ENCODE assay signal across 8 cellular contexts in genomic region chr3:196867155-196867506, GRCh38. TPM values are rescaled to one million over a fixed set of nuclear protein-coding genes. Genes with fewer than 3 reads are reported as not detected.
DNase-seq lines count a peak whose midpoint lies in the region; ATAC-seq and TF ChIP-seq lines count a peak whose summit lies in the region.

No MANE protein-coding gene starts in this region.

- H3K27me3 ChIP-seq in heart right ventricle: no peaks in the 10 kb centered on the region

- DNase-seq in heart right ventricle: no peak
- DNase-seq in left cardiac atrium: no peak
- DNase-seq in activated naive CD8-positive, alpha-beta T cell treated with anti-CD3 and anti-CD28 coated beads, Interleukin-2, amount 50 U/mL, for 24 hours: no peak
- DNase-seq in lower leg skin (ENCODE audit: low spot score in 2 of 2): no peak
- no peak for DNase-seq in hippocampal formation (lab: John Stamatoyannopoulos, UW)

- H3K27ac Mint-ChIP-seq in activated naive CD8-positive, alpha-beta T cell treated with anti-CD3 and anti-CD28 coated beads, Interleukin-2, amount 50 U/mL, for 24 hours: peak overlapping the region; percentile 92

- peak overlapping the region; percentile 83 to 98 (median 94) for H3K27ac ChIP-seq in heart right ventricle
- H3K27ac ChIP-seq in urinary bladder (ENCODE audit: low read depth): peak overlapping the region; percentile 95

- peaks cover 0 to 11% (median 5%) of the 10 kb centered on the region in 9 donors for H3K36me3 ChIP-seq in heart right ventricle
- H3K36me3 ChIP-seq in urinary bladder (ENCODE audit: insufficient read depth): no peaks in the 10 kb centered on the region

- H3K27me3 Mint-ChIP-seq in activated naive CD8-positive, alpha-beta T cell treated with anti-CD3 and anti-CD28 coated beads, Interleukin-2, amount 50 U/mL, for 24 hours: no peaks in the 10 kb centered on the region

- H3K4me1 Mint-ChIP-seq in activated naive CD8-positive, alpha-beta T cell treated with anti-CD3 and anti-CD28 coated beads, Interleukin-2, amount 50 U/mL, for 24 hours: peaks cover 29% of the 10 kb centered on the region

- H3K9me3 Mint-ChIP-seq in activated naive CD8-positive, alpha-beta T cell treated with anti-CD3 and anti-CD28 coated beads, Interleukin-2, amount 50 U/mL, for 24 hours: peaks cover 5% of the 10 kb centered on the region

- TF ChIP-seq CTCF in heart right ventricle (IDR thresholded peaks at IDR 0.05): no peak
- no peak for TF ChIP-seq CTCF in lower leg skin (IDR thresholded peaks at IDR 0.05)

- TF ChIP-seq POLR2A in lower leg skin (IDR thresholded peaks at IDR 0.05): no peak

- intact Hi-C loops in heart right ventricle (cut with DNase I) (loop anchor here in 8 of 10 donors (2.0 to 10.0 kb wide), 5 partner anchors 68 to 78 kb away; partner anchors contain the start of gene NCBP2 (in 6 of the 8)), left cardiac atrium (cut with DNase I) (loop anchor here in 1 of 2 donors (2.0 kb wide), 1 partner anchor 76 kb away; the partner anchor contains the start of gene NCBP2), lower leg skin (cut with DNase I; ENCODE audit: low total_unique reads) (no loop called here)

- ATAC-seq in heart right ventricle (peak in 3 of 8 donors; percentile 2 to 8 (median 5)), left cardiac atrium (no peak), HG02852 (IDR thresholded peaks at IDR 0.05; ENCODE audit: unreplicated experiment) (no peak), HG03025 (IDR thresholded peaks at IDR 0.05; ENCODE audit: low FRiP score, unreplicated experiment) (no peak)
- ATAC-seq in activated naive CD8-positive, alpha-beta T cell treated with anti-CD3 and anti-CD28 coated beads, Interleukin-2, amount 50 U/mL, for 24 hours: peak; percentile 6

- H3K4me3 ChIP-seq in heart right ventricle (peak overlapping the region; percentile 82 to 100 (median 99)), lower leg skin (ENCODE audit: low read depth, poor library complexity, severe bottlenecking) (peak overlapping the region; percentile 37), urinary bladder (ENCODE audit: low read depth, low read length) (peak overlapping the region; percentile 88)

- peaks cover 4% of the 10 kb centered on the region for H3K36me3 Mint-ChIP-seq in activated naive CD8-positive, alpha-beta T cell treated with anti-CD3 and anti-CD28 coated beads, Interleukin-2, amount 50 U/mL, for 24 hours (ENCODE audit: low read depth)

- H3K4me3 Mint-ChIP-seq in activated naive CD8-positive, alpha-beta T cell treated with anti-CD3 and anti-CD28 coated beads, Interleukin-2, amount 50 U/mL, for 24 hours: peak overlapping the region; percentile 99

- peaks cover 4 to 38% (median 23%) of the 10 kb centered on the region in 9 donors for H3K4me1 ChIP-seq in heart right ventricle
- no peaks in the 10 kb centered on the region for H3K4me1 ChIP-seq in urinary bladder (ENCODE audit: insufficient read depth)

- 33 to 36% methylated on average over 6 of the region's 6 CpGs for WGBS in heart right ventricle, 2 donors
- 12 to 18% methylated on average over 6 of the region's 6 CpGs for WGBS in lower leg skin, 2 donors
- 25% methylated on average over 6 of the region's 6 CpGs for WGBS in urinary bladder

- H3K9me3 ChIP-seq in heart right ventricle: peaks cover 0 to 7% (median 0%) of the 10 kb centered on the region in 11 donors

RNA-seq across cellular contexts. Expression of gene SENP5, which starts 0.6 kb away (rescaled TPM):
- total RNA-seq in heart right ventricle: 10 to 100 TPM; 15.2 to 24.9 (median 20.6) TPM
- polyA plus RNA-seq in heart right ventricle: 1 to 10 TPM; 5.8 to 6.4 TPM
- 10 to 100 TPM; 17.5 to 26.9 TPM for total RNA-seq in left cardiac atrium
- 10 to 100 TPM; 25.2 to 32.5 (median 28.7) TPM for total RNA-seq in lower leg skin
- 62.4 TPM for total RNA-seq in urinary bladder
- polyA plus RNA-seq in urinary bladder: 11.9 TPM

Comparison
In these comparisons a context has a peak if more than half of its experiments do, and no peak if none do; other contexts are left out.
1. H3K4me3 ChIP-seq: peak in every context shown above with its lines; median percentile 99 in heart right ventricle; 88 in urinary bladder; 37 in lower leg skin.